In genomic region chr1:58575831-58576726, GRCh38 we compare ENCODE assay signal across 9 cellular contexts. TPM values are rescaled to one million over a fixed set of nuclear protein-coding genes. Genes with fewer than 3 reads are reported as not detected.
DNase-seq lines count a peak whose midpoint lies in the region; ATAC-seq, FAIRE-seq and TF ChIP-seq lines count a peak whose summit lies in the region.
"Had no signal": no experiment of that assay in that cellular context is flagged by ENCODE, and none has a peak within 500 bp of the region (broad histone marks: within the 10 kb centered on the region; RNA-seq: fewer than 3 reads in every experiment).

No MANE protein-coding gene starts in this region.

- 9 to 34% (median 18%) methylated on average over 50 to 69 of the region's 69 CpGs for WGBS in spleen, 5 donors

- H3K27me3 ChIP-seq in HL-60 (ENCODE audit: insufficient read depth, poor library complexity, severe bottlenecking): peaks cover 7% of the 10 kb centered on the region
- peaks cover 0 to 96% (median 42%) of the 10 kb centered on the region in 7 donors for H3K27me3 ChIP-seq in spleen (replicated peaks in 1 of 7)

- H3K4me3 ChIP-seq in HL-60 (replicated peaks; ENCODE audit: insufficient read depth, low read length) (no peak overlapping the region), iPS-18c (ENCODE audit: insufficient read depth, low read depth, low read length) (peak overlapping the region; percentile 50; the same call in 1 of the 2 replicates), spleen (peak overlapping the region; percentile 21 to 67 (median 42))

- no peak for DNase-seq in HL-60 (ENCODE audit: low read depth in 1 of 2, low spot score in 1 of 2)
- peak; percentile 28 for DNase-seq in activated naive CD8-positive, alpha-beta T cell treated with anti-CD3 and anti-CD28 coated beads for 36 hours
- peak; percentile 86 for DNase-seq in spleen
- no peak for DNase-seq in NCI-H146 treated with DMSO at 0.1 percent for 48 hours (lab: John Stamatoyannopoulos, UW; ENCODE audit: unreplicated experiment)
- DNase-seq in middle frontal gyrus (ENCODE audit: extremely low spot score, low spot score): no peak
- DNase-seq in GM12892 (ENCODE audit: insufficient read length): no peak
- DNase-seq: SHP77 had no signal

- no peaks in the 10 kb centered on the region for H3K36me3 Mint-ChIP-seq in activated naive CD8-positive, alpha-beta T cell treated with anti-CD3 and anti-CD28 coated beads for 36 hours

- H3K27ac ChIP-seq in HL-60 (replicated peaks): peak overlapping the region; percentile 41; the same call in 1 of the 2 replicates
- H3K27ac ChIP-seq in spleen: peak overlapping the region in 4 of 8 donors; percentile 23 to 70 (median 56)

- no peaks in the 10 kb centered on the region for H3K9me3 Mint-ChIP-seq in activated naive CD8-positive, alpha-beta T cell treated with anti-CD3 and anti-CD28 coated beads for 36 hours

- peaks cover 91% of the 10 kb centered on the region for H3K27me3 Mint-ChIP-seq in activated naive CD8-positive, alpha-beta T cell treated with anti-CD3 and anti-CD28 coated beads for 36 hours

- TF ChIP-seq CTCF in HL-60 (IDR thresholded peaks at IDR 0.05; ENCODE audit: insufficient read depth, low read length) (no peak), spleen (IDR thresholded peaks at IDR 0.05 in 8 of 11, conservative IDR thresholded peaks at IDR 0.05 in 3 of 11) (no peak)

- H3K9me3 ChIP-seq in iPS-18c (ENCODE audit: control insufficient read depth, insufficient read depth, low read length) (peaks cover 13% of the 10 kb centered on the region), spleen (no peaks in the 10 kb centered on the region)

- H3K4me1 Mint-ChIP-seq in activated naive CD8-positive, alpha-beta T cell treated with anti-CD3 and anti-CD28 coated beads for 36 hours: peaks cover 30% of the 10 kb centered on the region

- H3K4me3 Mint-ChIP-seq in activated naive CD8-positive, alpha-beta T cell treated with anti-CD3 and anti-CD28 coated beads for 36 hours: peak overlapping the region; percentile 72

- intact Hi-C loops in spleen (cut with DNase I; ENCODE audit: low total_unique reads): no loop called here

- no peaks in the 10 kb centered on the region for H3K36me3 ChIP-seq in spleen

- no peak for FAIRE-seq in GM12892 (lab: Jason Lieb, UNC)

- H3K4me1 ChIP-seq in spleen: peaks cover 9 to 46% (median 26%) of the 10 kb centered on the region in 6 donors

- TF ChIP-seq POLR2A in spleen (IDR thresholded peaks at IDR 0.05): no peak
- no peak for TF ChIP-seq POLR2A in GM12892 (IDR thresholded peaks at IDR 0.05; ENCODE audit: low read depth, low read length)

- no peak for ATAC-seq in HG03520 (IDR thresholded peaks at IDR 0.05; ENCODE audit: unreplicated experiment)

- H3K27ac Mint-ChIP-seq in activated naive CD8-positive, alpha-beta T cell treated with anti-CD3 and anti-CD28 coated beads for 36 hours: no peak overlapping the region

RNA-seq across cellular contexts. Expression of gene TACSTD2, which starts 1.0 kb away (rescaled TPM):
- total RNA-seq in activated naive CD8-positive, alpha-beta T cell treated with anti-CD3 and anti-CD28 coated beads for 36 hours: under 1 TPM; 0.08 to 0.33 TPM
- total RNA-seq in spleen: 1 to 10 TPM in 3 of 7 donors, under 1 TPM in 3, not detected in 1; 0.35 to 1.7 (median 0.80) TPM
- polyA plus RNA-seq in spleen: 1 to 10 TPM in 1 of 3 donors, under 1 TPM in 2; 0.50 to 1.0 (median 0.61) TPM
- 0.11 TPM for polyA plus RNA-seq in GM12892 (2012; ENCODE audit: missing spikeins)

RNA-seq across cellular contexts. Expression of gene OMA1, which starts 29.6 kb away (rescaled TPM):
- 10 to 100 TPM; 13.1 to 13.8 TPM for total RNA-seq in activated naive CD8-positive, alpha-beta T cell treated with anti-CD3 and anti-CD28 coated beads for 36 hours
- total RNA-seq in spleen: 10 to 100 TPM; 31.4 to 48.6 (median 40.1) TPM
- polyA plus RNA-seq in spleen: 10 to 100 TPM; 19.3 to 23.1 (median 22.1) TPM
- polyA plus RNA-seq in GM12892 (2012; ENCODE audit: missing spikeins): 42.6 TPM

Comparison
In these comparisons a context has a peak if more than half of its experiments do, and no peak if none do; other contexts are left out.
1. DNase-seq: peak in activated naive CD8-positive, alpha-beta T cell treated with anti-CD3 and anti-CD28 coated beads for 36 hours (single experiment) and spleen (single experiment); none in HL-60 (0 of 2), NCI-H146 treated with DMSO at 0.1 percent for 48 hours (single experiment), middle frontal gyrus (single experiment) and GM12892 (single experiment).